ENCODE assay signal across 23 cellular contexts in the genomic region with DNA sequence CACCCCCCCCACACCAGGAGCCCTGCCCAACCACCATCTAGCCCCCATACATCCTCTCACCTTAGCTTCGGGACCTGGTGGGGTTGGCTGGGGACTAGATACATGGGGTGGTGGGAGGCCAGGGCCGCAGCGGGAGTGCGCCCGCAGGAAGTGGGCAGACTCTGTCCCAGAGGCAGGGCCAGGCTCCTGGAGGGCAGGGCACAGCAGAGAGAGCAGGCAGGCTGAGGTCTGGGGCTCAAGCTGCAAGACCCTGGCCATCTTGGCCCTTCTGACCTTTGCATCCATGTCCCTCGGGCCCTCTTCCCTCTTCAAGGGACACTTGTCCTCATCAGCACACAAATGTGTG. TPM values are rescaled to one million over a fixed set of nuclear protein-coding genes. Genes with fewer than 3 reads are reported as not detected.
DNase-seq lines count a peak whose midpoint lies in the region; ATAC-seq, FAIRE-seq and TF ChIP-seq lines count a peak whose summit lies in the region.
"Had no signal": no experiment of that assay in that cellular context is flagged by ENCODE, and none has a peak within 500 bp of the region (broad histone marks: within the 10 kb centered on the region; RNA-seq: fewer than 3 reads in every experiment).

No MANE protein-coding gene starts in this region.

- H3K36me3 Mint-ChIP-seq in endothelial cell (ENCODE audit: low read depth, unreplicated experiment) (peaks cover 11% of the 10 kb centered on the region), type B pancreatic cell (no peaks in the 10 kb centered on the region)
- peaks cover 1% of the 10 kb centered on the region for H3K36me3 Mint-ChIP-seq in activated naive CD4-positive, alpha-beta T cell treated with anti-CD3 and anti-CD28 coated beads for 36 hours (ENCODE audit: low read depth)
- H3K36me3 Mint-ChIP-seq: naive B cell had no signal

- in situ Hi-C loops in HepG2 (cut with HindIII; ENCODE audit: extremely low pct_ligation_motif_present, low pct_unique_long_range_greater_than_20kb), result loop anchor here (10.0 kb wide), 1 partner anchor 271 kb away; the partner anchor contains the start of genes CTRL and PSMB10

- no peak for FAIRE-seq in HepG2 (lab: Jason Lieb, UNC)
- FAIRE-seq: urothelium cell line had no signal

- H3K27ac ChIP-seq in HepG2 (ENCODE audit: extremely low read length, insufficient read depth, low read length), result no peak overlapping the region
- no peak overlapping the region for H3K27ac ChIP-seq in right lobe of liver
- H3K27ac ChIP-seq: breast epithelium, epithelial cell of prostate, foreskin keratinocyte, psoas muscle had no signal

- intact Hi-C loops in HepG2 (cut with micrococcal nuclease; ENCODE audit: unreplicated experiment), result no loop called here
- intact Hi-C loops in right lobe of liver (cut with DNase I), result no loop called here
- intact Hi-C loops in activated naive CD4-positive, alpha-beta T cell treated with anti-CD3 and anti-CD28 coated beads for 36 hours (cut with micrococcal nuclease), result no loop called here

- H3K27me3 ChIP-seq in HepG2 (ENCODE audit: control insufficient read depth in 1 of 2, insufficient read depth in 2 of 2, low read length in 2 of 2) (no peaks in the 10 kb centered on the region; a peak in 1 of 5 replicates), right lobe of liver (no peaks in the 10 kb centered on the region)
- H3K27me3 ChIP-seq: BE2C, breast epithelium, foreskin keratinocyte had no signal

- no peak for DNase-seq in HepG2 (ENCODE audit: low spot score)
- DNase-seq in right lobe of liver, result no peak
- DNase-seq in endothelial cell (ENCODE audit: low spot score), result no peak
- no peak for DNase-seq in type B pancreatic cell (ENCODE audit: extremely low spot score, unreplicated experiment)
- no peak for DNase-seq in activated naive CD4-positive, alpha-beta T cell treated with anti-CD3 and anti-CD28 coated beads for 36 hours
- no peak for DNase-seq in SKM-1 (lab: John Stamatoyannopoulos, UW; ENCODE audit: unreplicated experiment)
- DNase-seq: DMS 273 treated with DMSO at 0.1 percent for 48 hours; foreskin keratinocyte; GF-D8; GOT3; kidney glomerular epithelial cell; naive B cell; NCI-H1092; NCI-H446 treated with DMSO at 0.1 percent for 48 hours; NK-92 treated with Interleukin-12 subunit alpha and Interleukin-12 subunit beta, amount 100 ng/mL, for 24 hours; RPMI8226 had no signal

- H3K4me1 Mint-ChIP-seq in endothelial cell (ENCODE audit: unreplicated experiment) (peaks cover 8% of the 10 kb centered on the region), type B pancreatic cell (ENCODE audit: unreplicated experiment) (peaks cover 8% of the 10 kb centered on the region)
- peaks cover 28% of the 10 kb centered on the region for H3K4me1 Mint-ChIP-seq in activated naive CD4-positive, alpha-beta T cell treated with anti-CD3 and anti-CD28 coated beads for 36 hours (ENCODE audit: low read depth)

- TF ChIP-seq POLR2A in HepG2 (IDR thresholded peaks at IDR 0.05; ENCODE audit: insufficient read depth in 1 of 2, low read depth in 2 of 2, low read length in 2 of 2) (no peak), right lobe of liver (IDR thresholded peaks at IDR 0.05) (no peak)

- no peak overlapping the region for H3K9ac ChIP-seq in HepG2 (ENCODE audit: insufficient read depth, low read depth, low read length)

- H3K27ac Mint-ChIP-seq in endothelial cell (ENCODE audit: unreplicated experiment) (no peak overlapping the region), type B pancreatic cell (peak overlapping the region; percentile 67)
- H3K27ac Mint-ChIP-seq in activated naive CD4-positive, alpha-beta T cell treated with anti-CD3 and anti-CD28 coated beads for 36 hours, result no peak overlapping the region
- H3K27ac Mint-ChIP-seq: activated T-helper 1 cell treated with anti-CD3 and anti-CD28 coated beads, Interleukin-12 subunit alpha, Interleukin-12 subunit beta, Interleukin-2, Interleukin-4 antibody, amounts not matched to agents 30 ng/mL and 10 ng/mL and 1 ng/mL, durations not matched to agents 14 hours and 24 hours and 36 hours had no signal

- H4K20me1 ChIP-seq in HepG2 (ENCODE audit: insufficient read depth, low read length), result 0 out of 2 replicates have a peak, but pooled peaks cover 2% of the 10 kb centered on the region

- H3K4me3 ChIP-seq in HepG2 (replicated peaks in 1 of 3; ENCODE audit: insufficient read depth in 1 of 3, low read depth in 2 of 3, low read length in 3 of 3) (no peak overlapping the region), right lobe of liver (no peak overlapping the region)
- H3K4me3 ChIP-seq: breast epithelium, psoas muscle, smooth muscle cell had no signal

- H3K9me3 ChIP-seq in HepG2 (ENCODE audit: low read length) (no peaks in the 10 kb centered on the region), right lobe of liver (no peaks in the 10 kb centered on the region)
- H3K9me3 ChIP-seq: BE2C, breast epithelium, psoas muscle had no signal

- WGBS in HepG2 (ENCODE audit: low lambda C conversion rate), result 96% methylated on average over 6 of the region's 6 CpGs
- WGBS in right lobe of liver (ENCODE audit: insufficient coverage, low coverage, low lambda C conversion rate, missing lambda C conversion rate), result no CpG with 5 or more reads among the region's 6 CpGs

- TF ChIP-seq CTCF in HepG2 (CRISPR knock-in tag; IDR thresholded peaks at IDR 0.05), result no peak
- TF ChIP-seq CTCF in right lobe of liver (IDR thresholded peaks at IDR 0.05), result no peak
- TF ChIP-seq CTCF in endothelial cell (IDR thresholded peaks at IDR 0.05; ENCODE audit: unreplicated experiment), result no peak
- TF ChIP-seq CTCF in type B pancreatic cell (conservative IDR thresholded peaks at IDR 0.05), result no peak

- ATAC-seq in HepG2, result no peak
- ATAC-seq in right lobe of liver, result no peak
- ATAC-seq: foreskin keratinocyte, psoas muscle had no signal

- H3K27me3 Mint-ChIP-seq in endothelial cell (ENCODE audit: unreplicated experiment), result peaks cover 21% of the 10 kb centered on the region
- H3K27me3 Mint-ChIP-seq in type B pancreatic cell, result no peaks in the 10 kb centered on the region
- no peaks in the 10 kb centered on the region for H3K27me3 Mint-ChIP-seq in activated naive CD4-positive, alpha-beta T cell treated with anti-CD3 and anti-CD28 coated beads for 36 hours (ENCODE audit: low read depth)
- H3K27me3 Mint-ChIP-seq: naive B cell had no signal

- H2AFZ ChIP-seq in HepG2 (ENCODE audit: low read length), result no peak overlapping the region

- peak overlapping the region; percentile 79 for H3K4me3 Mint-ChIP-seq in endothelial cell (ENCODE audit: unreplicated experiment)
- H3K4me3 Mint-ChIP-seq in type B pancreatic cell, result peak overlapping the region; percentile 68
- H3K4me3 Mint-ChIP-seq in activated naive CD4-positive, alpha-beta T cell treated with anti-CD3 and anti-CD28 coated beads for 36 hours, result no peak overlapping the region
- H3K4me3 Mint-ChIP-seq: activated T-helper 1 cell treated with anti-CD3 and anti-CD28 coated beads, Interleukin-12 subunit alpha, Interleukin-12 subunit beta, Interleukin-2, Interleukin-4 antibody, amounts not matched to agents 30 ng/mL and 10 ng/mL and 1 ng/mL, durations not matched to agents 14 hours and 24 hours and 36 hours had no signal

- no peak for TF ChIP-seq RAD21 in HepG2 (CRISPR knock-in tag; IDR thresholded peaks at IDR 0.05)

- H3K4me2 ChIP-seq in HepG2 (ENCODE audit: low read depth, low read length), result no peak overlapping the region
- H3K4me2 ChIP-seq: smooth muscle cell had no signal

- TF ChIP-seq EP300 in HepG2 (IDR thresholded peaks at IDR 0.05; ENCODE audit: low read depth in 2 of 2, low read length in 2 of 2) (no peak), HepG2 (CRISPR knock-in tag; IDR thresholded peaks at IDR 0.05; ENCODE audit: borderline replicate concordance) (no peak)

- H3K36me3 ChIP-seq in HepG2 (replicated peaks in 1 of 2; ENCODE audit: control insufficient read depth in 1 of 2, insufficient read depth in 2 of 2, low read length in 2 of 2) (peaks cover 1 to 3% of the 10 kb centered on the region in 2 experiments; a peak in 2 of 5 replicates), right lobe of liver (no peaks in the 10 kb centered on the region)
- H3K36me3 ChIP-seq: BE2C, breast epithelium had no signal

- peaks cover 37% of the 10 kb centered on the region for H3K4me1 ChIP-seq in HepG2 (ENCODE audit: insufficient read depth, low read length)
- H3K4me1 ChIP-seq in right lobe of liver, result peaks cover 0 to 36% (median 16%) of the 10 kb centered on the region in 4 donors
- H3K4me1 ChIP-seq: foreskin keratinocyte had no signal

- H3K9me3 Mint-ChIP-seq in endothelial cell (ENCODE audit: unreplicated experiment) (no peaks in the 10 kb centered on the region), type B pancreatic cell (no peaks in the 10 kb centered on the region)
- H3K9me3 Mint-ChIP-seq in activated naive CD4-positive, alpha-beta T cell treated with anti-CD3 and anti-CD28 coated beads for 36 hours, result no peaks in the 10 kb centered on the region
- H3K9me3 Mint-ChIP-seq: activated T-helper 1 cell treated with anti-CD3 and anti-CD28 coated beads, Interleukin-12 subunit alpha, Interleukin-12 subunit beta, Interleukin-2, Interleukin-4 antibody, amounts not matched to agents 30 ng/mL and 10 ng/mL and 1 ng/mL, durations not matched to agents 14 hours and 24 hours and 36 hours; naive B cell had no signal

- BruUV-seq in HepG2 (replicated peaks; lab: Mats Ljungman, UMichigan), result no TSS peak

- H3K79me2 ChIP-seq in HepG2 (ENCODE audit: insufficient read depth, low read length), result peaks cover 8% of the 10 kb centered on the region

- CTCF ChIA-PET in HepG2 (lab: Yijun Ruan, JAX; ENCODE audit: low intra/inter-chr PET ratio, low total read pairs), result interaction anchor here (0.9 kb wide), 1 partner anchor 143 kb away, joined by 3 read pairs; no protein-coding TSS in a partner anchor
- CTCF ChIA-PET in activated naive CD4-positive, alpha-beta T cell treated with anti-CD3 and anti-CD28 coated beads for 36 hours (lab: Charles Lee), result interaction anchor here (0.7 to 13.5 kb wide), 6 partner anchors 8 to 272 kb away, joined by 3 to 131 read pairs (median 5); no protein-coding TSS in a partner anchor

- POLR2A ChIA-PET in HepG2 (lab: Yijun Ruan, JAX), result interaction anchor here (1.5 kb wide), 1 partner anchor 136 kb away, joined by 4 read pairs; no protein-coding TSS in a partner anchor

RNA-seq across cellular contexts. Expression of gene ENKD1, which starts 2.7 kb away (rescaled TPM):
- 20.8 and 21.4 TPM in 2 replicates for total RNA-seq in HepG2 (2016; rRNA removed; fragmentation: Illumina TruSeq; extraction: Trizol)
- 10.8 and 12.4 TPM in 2 replicates for total RNA-seq in HepG2 (2016; cell fraction: cytosol; rRNA removed; fragmentation: Illumina TruSeq; extraction: Trizol; ENCODE audit: low read depth)
- total RNA-seq in HepG2 (2016; cell fraction: insoluble cytoplasmic fraction; rRNA removed; fragmentation: Illumina TruSeq; extraction: Trizol), result 17.9 and 24.2 TPM in 2 replicates
- 17.6 and 19.5 TPM in 2 replicates for total RNA-seq in HepG2 (2016; cell fraction: membrane; rRNA removed; fragmentation: Illumina TruSeq; extraction: Trizol)
- total RNA-seq in HepG2 (2016; cell fraction: nucleus; rRNA removed; fragmentation: Illumina TruSeq; extraction: Trizol), result 13.8 and 15.4 TPM in 2 replicates
- polyA plus RNA-seq in HepG2 (2011; rRNA removed), result 10.8 and 12.2 TPM in 2 replicates
- 6.0 and 11.2 TPM in 2 replicates for polyA plus RNA-seq in HepG2 (2011; cell fraction: cytosol; rRNA removed)
- 29.2 and 37.2 TPM in 2 replicates for polyA plus RNA-seq in HepG2 (2011; cell fraction: nucleus; rRNA removed)
- polyA plus RNA-seq in HepG2 (2012), result 9.4 and 12.3 TPM in 2 replicates
- polyA plus RNA-seq in HepG2 (2016; cell fraction: cytosol; fragmentation: Illumina TruSeq; extraction: Trizol; ENCODE audit: low read depth), result 11.8 and 13.2 TPM in 2 replicates
- 18.0 and 18.5 TPM in 2 replicates for polyA plus RNA-seq in HepG2 (2016; cell fraction: insoluble cytoplasmic fraction; fragmentation: Illumina TruSeq; extraction: Trizol; ENCODE audit: low read depth)
- polyA plus RNA-seq in HepG2 (2016; cell fraction: membrane; fragmentation: Illumina TruSeq; extraction: Trizol; ENCODE audit: low read depth), result 9.5 and 15.3 TPM in 2 replicates
- 33.6 and 35.0 TPM in 2 replicates for polyA plus RNA-seq in HepG2 (2016; cell fraction: nucleus; fragmentation: Illumina TruSeq; extraction: Trizol; ENCODE audit: insufficient read depth, low read depth)
- 6.6 and 7.1 TPM in 2 replicates for polyA minus RNA-seq in HepG2 (2011; rRNA and poly(A)+ RNA removed; ENCODE audit: low replicate concordance)
- polyA minus RNA-seq in HepG2 (2011; cell fraction: cytosol; rRNA and poly(A)+ RNA removed), result 4.5 and 7.8 TPM in 2 replicates
- 3.6 and 3.9 TPM in 2 replicates for polyA minus RNA-seq in HepG2 (2011; cell fraction: nucleus; rRNA and poly(A)+ RNA removed)
- total RNA-seq in right lobe of liver, result 1 to 10 TPM; 4.4 to 8.9 (median 7.3) TPM
- total RNA-seq in endothelial cell (ENCODE audit: unreplicated experiment), result 9.9 TPM
- 12.2 and 18.8 TPM in 2 replicates for total RNA-seq in type B pancreatic cell (ENCODE audit: low replicate concordance)
- total RNA-seq in activated naive CD4-positive, alpha-beta T cell treated with anti-CD3 and anti-CD28 coated beads for 36 hours, result 1 to 10 TPM; 6.7 to 7.3 TPM

RNA-seq across cellular contexts. Expression of gene C16orf86, which starts 2.8 kb away (rescaled TPM):
- total RNA-seq in HepG2 (2016; rRNA removed; fragmentation: Illumina TruSeq; extraction: Trizol), result 1.7 and 3.1 TPM in 2 replicates
- total RNA-seq in HepG2 (2016; cell fraction: cytosol; rRNA removed; fragmentation: Illumina TruSeq; extraction: Trizol; ENCODE audit: low read depth), result 1.9 and 2.8 TPM in 2 replicates
- total RNA-seq in HepG2 (2016; cell fraction: insoluble cytoplasmic fraction; rRNA removed; fragmentation: Illumina TruSeq; extraction: Trizol), result 2.1 and 4.2 TPM in 2 replicates
- total RNA-seq in HepG2 (2016; cell fraction: membrane; rRNA removed; fragmentation: Illumina TruSeq; extraction: Trizol), result 2.2 and 3.5 TPM in 2 replicates
- total RNA-seq in HepG2 (2016; cell fraction: nucleus; rRNA removed; fragmentation: Illumina TruSeq; extraction: Trizol), result 1.9 and 4.3 TPM in 2 replicates
- 1.5 and 2.0 TPM in 2 replicates for polyA plus RNA-seq in HepG2 (2011; rRNA removed)
- 1.8 and 2.8 TPM in 2 replicates for polyA plus RNA-seq in HepG2 (2011; cell fraction: cytosol; rRNA removed)
- polyA plus RNA-seq in HepG2 (2011; cell fraction: nucleus; rRNA removed), result 7.9 and 8.0 TPM in 2 replicates
- polyA plus RNA-seq in HepG2 (2012), result 1.3 and 1.7 TPM in 2 replicates
- 1.6 and 2.1 TPM in 2 replicates for polyA plus RNA-seq in HepG2 (2016; cell fraction: cytosol; fragmentation: Illumina TruSeq; extraction: Trizol; ENCODE audit: low read depth)
- polyA plus RNA-seq in HepG2 (2016; cell fraction: insoluble cytoplasmic fraction; fragmentation: Illumina TruSeq; extraction: Trizol; ENCODE audit: low read depth), result 2.2 and 3.1 TPM in 2 replicates
- 2.3 and 2.5 TPM in 2 replicates for polyA plus RNA-seq in HepG2 (2016; cell fraction: membrane; fragmentation: Illumina TruSeq; extraction: Trizol; ENCODE audit: low read depth)
- 5.2 and 6.4 TPM in 2 replicates for polyA plus RNA-seq in HepG2 (2016; cell fraction: nucleus; fragmentation: Illumina TruSeq; extraction: Trizol; ENCODE audit: insufficient read depth, low read depth)
- polyA minus RNA-seq in HepG2 (2011; rRNA and poly(A)+ RNA removed; ENCODE audit: low replicate concordance), result 0.12 and 1.3 TPM in 2 replicates
- polyA minus RNA-seq in HepG2 (2011; cell fraction: cytosol; rRNA and poly(A)+ RNA removed), result 0.53 and 0.79 TPM in 2 replicates
- 0.62 and 0.64 TPM in 2 replicates for polyA minus RNA-seq in HepG2 (2011; cell fraction: nucleus; rRNA and poly(A)+ RNA removed)
- total RNA-seq in right lobe of liver, result 1 to 10 TPM; 1.4 to 4.3 (median 2.5) TPM
- total RNA-seq in endothelial cell (ENCODE audit: unreplicated experiment), result 1.8 TPM
- 1.5 and 2.8 TPM in 2 replicates for total RNA-seq in type B pancreatic cell (ENCODE audit: low replicate concordance)
- total RNA-seq in activated naive CD4-positive, alpha-beta T cell treated with anti-CD3 and anti-CD28 coated beads for 36 hours, result 1 to 10 TPM; 3.2 to 3.6 TPM

RNA-seq across cellular contexts. Expression of gene PARD6A, which starts 3.1 kb away (rescaled TPM):
- total RNA-seq in HepG2 (2016; rRNA removed; fragmentation: Illumina TruSeq; extraction: Trizol) (3.0 and 4.3 TPM in 2 replicates), right lobe of liver (1 to 10 TPM; 1.3 to 4.8 (median 2.6) TPM), endothelial cell (ENCODE audit: unreplicated experiment) (1.2 TPM), type B pancreatic cell (ENCODE audit: low replicate concordance) (4.7 and 6.5 TPM in 2 replicates)
- total RNA-seq in HepG2 (2016; cell fraction: cytosol; rRNA removed; fragmentation: Illumina TruSeq; extraction: Trizol; ENCODE audit: low read depth), result 22.8 and 24.1 TPM in 2 replicates
- 2.5 and 4.0 TPM in 2 replicates for total RNA-seq in HepG2 (2016; cell fraction: insoluble cytoplasmic fraction; rRNA removed; fragmentation: Illumina TruSeq; extraction: Trizol)
- 18.3 and 19.1 TPM in 2 replicates for total RNA-seq in HepG2 (2016; cell fraction: membrane; rRNA removed; fragmentation: Illumina TruSeq; extraction: Trizol)
- 1.6 and 2.2 TPM in 2 replicates for total RNA-seq in HepG2 (2016; cell fraction: nucleus; rRNA removed; fragmentation: Illumina TruSeq; extraction: Trizol)
- 3.5 and 3.6 TPM in 2 replicates for polyA plus RNA-seq in HepG2 (2011; rRNA removed)
- polyA plus RNA-seq in HepG2 (2011; cell fraction: cytosol; rRNA removed), result 4.3 and 6.9 TPM in 2 replicates
- polyA plus RNA-seq in HepG2 (2011; cell fraction: nucleus; rRNA removed), result 2.8 and 3.0 TPM in 2 replicates
- 1.3 and 2.2 TPM in 2 replicates for polyA plus RNA-seq in HepG2 (2012)
- 26.8 and 27.5 TPM in 2 replicates for polyA plus RNA-seq in HepG2 (2016; cell fraction: cytosol; fragmentation: Illumina TruSeq; extraction: Trizol; ENCODE audit: low read depth)
- polyA plus RNA-seq in HepG2 (2016; cell fraction: insoluble cytoplasmic fraction; fragmentation: Illumina TruSeq; extraction: Trizol; ENCODE audit: low read depth), result 2.2 and 3.0 TPM in 2 replicates
- 17.4 and 17.7 TPM in 2 replicates for polyA plus RNA-seq in HepG2 (2016; cell fraction: membrane; fragmentation: Illumina TruSeq; extraction: Trizol; ENCODE audit: low read depth)
- polyA plus RNA-seq in HepG2 (2016; cell fraction: nucleus; fragmentation: Illumina TruSeq; extraction: Trizol; ENCODE audit: insufficient read depth, low read depth), result 1.5 and 2.9 TPM in 2 replicates
- 2.8 and 3.8 TPM in 2 replicates for polyA minus RNA-seq in HepG2 (2011; rRNA and poly(A)+ RNA removed; ENCODE audit: low replicate concordance)
- 0.79 and 2.1 TPM in 2 replicates for polyA minus RNA-seq in HepG2 (2011; cell fraction: cytosol; rRNA and poly(A)+ RNA removed)
- polyA minus RNA-seq in HepG2 (2011; cell fraction: nucleus; rRNA and poly(A)+ RNA removed), result 0.50 and 0.77 TPM in 2 replicates
- 1 to 10 TPM; 7.3 to 8.4 TPM for total RNA-seq in activated naive CD4-positive, alpha-beta T cell treated with anti-CD3 and anti-CD28 coated beads for 36 hours

RNA-seq across cellular contexts. Expression of gene ACD, which starts 3.8 kb away (rescaled TPM):
- total RNA-seq in HepG2 (2016; rRNA removed; fragmentation: Illumina TruSeq; extraction: Trizol) (26.1 and 32.6 TPM in 2 replicates), right lobe of liver (1 to 10 TPM; 4.0 to 8.2 (median 5.9) TPM), endothelial cell (ENCODE audit: unreplicated experiment) (27.1 TPM), type B pancreatic cell (ENCODE audit: low replicate concordance) (19.9 and 31.6 TPM in 2 replicates)
- total RNA-seq in HepG2 (2016; cell fraction: cytosol; rRNA removed; fragmentation: Illumina TruSeq; extraction: Trizol; ENCODE audit: low read depth), result 11.9 and 12.4 TPM in 2 replicates
- 22.4 and 31.8 TPM in 2 replicates for total RNA-seq in HepG2 (2016; cell fraction: insoluble cytoplasmic fraction; rRNA removed; fragmentation: Illumina TruSeq; extraction: Trizol)
- 20.9 and 24.1 TPM in 2 replicates for total RNA-seq in HepG2 (2016; cell fraction: membrane; rRNA removed; fragmentation: Illumina TruSeq; extraction: Trizol)
- total RNA-seq in HepG2 (2016; cell fraction: nucleus; rRNA removed; fragmentation: Illumina TruSeq; extraction: Trizol), result 18.3 and 24.0 TPM in 2 replicates
- 37.1 and 38.3 TPM in 2 replicates for polyA plus RNA-seq in HepG2 (2011; rRNA removed)
- polyA plus RNA-seq in HepG2 (2011; cell fraction: cytosol; rRNA removed), result 15.3 and 28.8 TPM in 2 replicates
- polyA plus RNA-seq in HepG2 (2011; cell fraction: nucleus; rRNA removed), result 82.8 and 84.5 TPM in 2 replicates
- polyA plus RNA-seq in HepG2 (2012), result 28.9 and 29.0 TPM in 2 replicates
- 18.7 and 21.0 TPM in 2 replicates for polyA plus RNA-seq in HepG2 (2016; cell fraction: cytosol; fragmentation: Illumina TruSeq; extraction: Trizol; ENCODE audit: low read depth)
- 30.7 and 42.2 TPM in 2 replicates for polyA plus RNA-seq in HepG2 (2016; cell fraction: insoluble cytoplasmic fraction; fragmentation: Illumina TruSeq; extraction: Trizol; ENCODE audit: low read depth)
- polyA plus RNA-seq in HepG2 (2016; cell fraction: membrane; fragmentation: Illumina TruSeq; extraction: Trizol; ENCODE audit: low read depth), result 29.3 and 29.6 TPM in 2 replicates
- 42.9 and 46.5 TPM in 2 replicates for polyA plus RNA-seq in HepG2 (2016; cell fraction: nucleus; fragmentation: Illumina TruSeq; extraction: Trizol; ENCODE audit: insufficient read depth, low read depth)
- 39.4 and 41.0 TPM in 2 replicates for polyA minus RNA-seq in HepG2 (2011; rRNA and poly(A)+ RNA removed; ENCODE audit: low replicate concordance)
- 18.9 and 21.7 TPM in 2 replicates for polyA minus RNA-seq in HepG2 (2011; cell fraction: cytosol; rRNA and poly(A)+ RNA removed)
- polyA minus RNA-seq in HepG2 (2011; cell fraction: nucleus; rRNA and poly(A)+ RNA removed), result 18.6 and 22.8 TPM in 2 replicates
- 10 to 100 TPM; 49.2 to 54.9 TPM for total RNA-seq in activated naive CD4-positive, alpha-beta T cell treated with anti-CD3 and anti-CD28 coated beads for 36 hours

RNA-seq across cellular contexts. Expression of gene CARMIL2, which starts 18.9 kb away (rescaled TPM):
- 0.91 and 1.3 TPM in 2 replicates for total RNA-seq in HepG2 (2016; rRNA removed; fragmentation: Illumina TruSeq; extraction: Trizol)
- total RNA-seq in HepG2 (2016; cell fraction: cytosol; rRNA removed; fragmentation: Illumina TruSeq; extraction: Trizol; ENCODE audit: low read depth), result 0.35 TPM in 1 of 2 replicates, not detected in the other
- total RNA-seq in HepG2 (2016; cell fraction: insoluble cytoplasmic fraction; rRNA removed; fragmentation: Illumina TruSeq; extraction: Trizol), result 0.70 and 1.1 TPM in 2 replicates
- 0.53 and 0.79 TPM in 2 replicates for total RNA-seq in HepG2 (2016; cell fraction: membrane; rRNA removed; fragmentation: Illumina TruSeq; extraction: Trizol)
- 1.4 and 1.8 TPM in 2 replicates for total RNA-seq in HepG2 (2016; cell fraction: nucleus; rRNA removed; fragmentation: Illumina TruSeq; extraction: Trizol)
- polyA plus RNA-seq in HepG2 (2011; rRNA removed), result 2.7 and 3.9 TPM in 2 replicates
- polyA plus RNA-seq in HepG2 (2011; cell fraction: cytosol; rRNA removed), result 1.2 and 1.7 TPM in 2 replicates
- 44.9 and 54.0 TPM in 2 replicates for polyA plus RNA-seq in HepG2 (2011; cell fraction: nucleus; rRNA removed)
- 3.5 and 5.1 TPM in 2 replicates for polyA plus RNA-seq in HepG2 (2012)
- 0.63 and 0.69 TPM in 2 replicates for polyA plus RNA-seq in HepG2 (2016; cell fraction: cytosol; fragmentation: Illumina TruSeq; extraction: Trizol; ENCODE audit: low read depth)
- 0.79 and 1.0 TPM in 2 replicates for polyA plus RNA-seq in HepG2 (2016; cell fraction: insoluble cytoplasmic fraction; fragmentation: Illumina TruSeq; extraction: Trizol; ENCODE audit: low read depth)
- 0.58 and 0.64 TPM in 2 replicates for polyA plus RNA-seq in HepG2 (2016; cell fraction: membrane; fragmentation: Illumina TruSeq; extraction: Trizol; ENCODE audit: low read depth)
- polyA plus RNA-seq in HepG2 (2016; cell fraction: nucleus; fragmentation: Illumina TruSeq; extraction: Trizol; ENCODE audit: insufficient read depth, low read depth), result 6.0 and 8.0 TPM in 2 replicates
- polyA minus RNA-seq in HepG2 (2011; rRNA and poly(A)+ RNA removed; ENCODE audit: low replicate concordance), result 0.23 and 5.9 TPM in 2 replicates
- 1.2 and 3.3 TPM in 2 replicates for polyA minus RNA-seq in HepG2 (2011; cell fraction: cytosol; rRNA and poly(A)+ RNA removed)
- polyA minus RNA-seq in HepG2 (2011; cell fraction: nucleus; rRNA and poly(A)+ RNA removed), result 8.9 and 9.2 TPM in 2 replicates
- 1 to 10 TPM in 3 of 6 experiments, under 1 TPM in 3; 0.39 to 3.4 (median 0.88) TPM for total RNA-seq in right lobe of liver
- total RNA-seq in endothelial cell (ENCODE audit: unreplicated experiment), result 3.6 TPM
- total RNA-seq in type B pancreatic cell (ENCODE audit: low replicate concordance), result 2.8 and 3.4 TPM in 2 replicates
- total RNA-seq in activated naive CD4-positive, alpha-beta T cell treated with anti-CD3 and anti-CD28 coated beads for 36 hours, result 100 to 1,000 TPM; 123 to 130 TPM
